Comparison of ENCODE assay signal across 8 cellular contexts in the genomic region with DNA sequence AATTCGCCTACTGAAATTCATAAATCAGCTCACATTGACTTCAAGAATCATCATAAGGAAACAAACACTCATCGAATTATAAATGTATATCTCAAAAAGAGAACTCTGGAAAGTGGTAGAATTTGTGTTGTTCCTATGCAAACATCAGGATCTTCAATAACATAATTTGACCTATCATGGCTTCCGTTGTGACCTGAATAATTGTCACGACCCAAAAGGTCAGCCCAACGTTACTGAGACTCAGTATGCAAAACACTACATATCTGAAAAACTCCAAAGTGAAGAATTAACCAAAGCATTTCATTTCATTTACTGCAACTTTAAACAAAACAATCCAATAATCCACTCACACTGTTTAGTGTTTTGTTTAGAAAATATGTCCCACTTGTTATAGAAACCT. TPM values are rescaled to one million over a fixed set of nuclear protein-coding genes. Genes with fewer than 3 reads are reported as not detected.
DNase-seq lines count a peak whose midpoint lies in the region; ATAC-seq and TF ChIP-seq lines count a peak whose summit lies in the region.

No MANE protein-coding gene starts in this region.

- no peak for TF ChIP-seq CTCF in colonic mucosa (IDR thresholded peaks at IDR 0.05)
- no peak for TF ChIP-seq CTCF in nephron progenitor cell (IDR thresholded peaks at IDR 0.05)

- peak overlapping the region; percentile 85 to 100 (median 98) for H3K27ac ChIP-seq in BLaER1 treated with 17β-estradiol and CSF1 and Interleukin-3, amounts not matched to agents 10 nM and 100 nM
- peak overlapping the region; percentile 100 for H3K27ac ChIP-seq in colonic mucosa

- peak overlapping the region; percentile 97 for H3K4me3 Mint-ChIP-seq in nephron progenitor cell

- no peaks in the 10 kb centered on the region for H3K27me3 ChIP-seq in BLaER1 treated with 17β-estradiol and CSF1 and Interleukin-3, amounts not matched to agents 10 nM and 100 nM
- H3K27me3 ChIP-seq in MG63, result no peaks in the 10 kb centered on the region
- H3K27me3 ChIP-seq in colonic mucosa, result no peaks in the 10 kb centered on the region

- H3K27me3 Mint-ChIP-seq in nephron progenitor cell (ENCODE audit: low read depth, poor library complexity), result no peaks in the 10 kb centered on the region

- H3K27ac Mint-ChIP-seq in nephron progenitor cell, result no peak overlapping the region

- intact Hi-C loops in colonic mucosa (cut with DNase I), result no loop called here

- peaks cover 10 to 55% (median 43%) of the 10 kb centered on the region in 11 experiments; a peak in 18 of 22 replicates for H4K20me1 ChIP-seq in BLaER1 treated with 17β-estradiol and CSF1 and Interleukin-3, amounts not matched to agents 10 nM and 100 nM

- peak overlapping the region; percentile 80 to 96 (median 86) for H3K4me2 ChIP-seq in BLaER1 treated with 17β-estradiol and CSF1 and Interleukin-3, amounts not matched to agents 10 nM and 100 nM

- H3K4me1 Mint-ChIP-seq in nephron progenitor cell, result peaks cover 18% of the 10 kb centered on the region

- peaks cover 0 to 9% (median 8%) of the 10 kb centered on the region in 11 experiments; a peak in 12 of 22 replicates for H3K9me3 ChIP-seq in BLaER1 treated with 17β-estradiol and CSF1 and Interleukin-3, amounts not matched to agents 10 nM and 100 nM (replicated peaks in 1 of 11)
- H3K9me3 ChIP-seq in MG63 (no peaks in the 10 kb centered on the region; the same call in 1 of the 2 replicates), colonic mucosa (no peaks in the 10 kb centered on the region)

- H3K36me3 ChIP-seq in BLaER1 treated with 17β-estradiol and CSF1 and Interleukin-3, amounts not matched to agents 10 nM and 100 nM, result peaks cover 0 to 37% (median 15%) of the 10 kb centered on the region in 11 experiments; a peak in 19 of 22 replicates
- H3K36me3 ChIP-seq in MG63 (peaks cover 6% of the 10 kb centered on the region), colonic mucosa (no peaks in the 10 kb centered on the region)

- peaks cover 5% of the 10 kb centered on the region for H3K36me3 Mint-ChIP-seq in nephron progenitor cell (ENCODE audit: low read depth)

- H3K4me3 ChIP-seq in BLaER1 treated with 17β-estradiol and CSF1 and Interleukin-3, amounts not matched to agents 10 nM and 100 nM, result peak overlapping the region; percentile 68 to 95 (median 81)
- H3K4me3 ChIP-seq in MG63, result peak overlapping the region; percentile 86
- peak overlapping the region; percentile 69 for H3K4me3 ChIP-seq in colonic mucosa

- no peak for DNase-seq in MG63
- DNase-seq in colonic mucosa, result no peak
- no peak for DNase-seq in nephron progenitor cell
- no peak for DNase-seq in hypothalamus (lab: John Stamatoyannopoulos, UW)
- DNase-seq in left lobe of liver (ENCODE audit: low spot score), result no peak
- no peak for DNase-seq in NCI-H1694 treated with DMSO at 0.1 percent for 48 hours (lab: John Stamatoyannopoulos, UW)

- no peaks in the 10 kb centered on the region for H3K9me3 Mint-ChIP-seq in nephron progenitor cell

- ATAC-seq in HG03457 (IDR thresholded peaks at IDR 0.05; ENCODE audit: unreplicated experiment), result no peak
- ATAC-seq in left lobe of liver, result no peak

- H3K4me1 ChIP-seq in BLaER1 treated with 17β-estradiol and CSF1 and Interleukin-3, amounts not matched to agents 10 nM and 100 nM, result peaks cover 46 to 75% (median 67%) of the 10 kb centered on the region in 10 experiments
- H3K4me1 ChIP-seq in colonic mucosa, result peaks cover 21% of the 10 kb centered on the region

- peak overlapping the region; percentile 88 to 99 (median 96) for H3K9ac ChIP-seq in BLaER1 treated with 17β-estradiol and CSF1 and Interleukin-3, amounts not matched to agents 10 nM and 100 nM
- peak overlapping the region in 1 of 2 donors; percentile 86 for H3K9ac ChIP-seq in colonic mucosa (ENCODE audit: low read depth in 2 of 2, low read length in 2 of 2)

RNA-seq across cellular contexts. Expression of a gene that starts 1.2 kb away (rescaled TPM):
- 5.4 and 23.6 TPM in 2 replicates for total RNA-seq in MG63 (2014; rRNA removed; shearing (Covaris generic); ENCODE audit: low replicate concordance)
- total RNA-seq in colonic mucosa (10 to 100 TPM; 14.9 to 16.2 TPM), left lobe of liver (3.9 TPM)
